13 cellular contexts compared by ENCODE assay signal in genomic region chr7:81111781-81112540, GRCh38.
DNase-seq lines count a peak whose midpoint lies in the region; TF ChIP-seq lines count a peak whose summit lies in the region.
"Had no signal": no experiment of that assay in that cellular context is flagged by ENCODE, and none has a peak within 500 bp of the region (broad histone marks: within the 10 kb centered on the region; RNA-seq: fewer than 3 reads in every experiment).

No MANE protein-coding gene starts in this region.

- DNase-seq in EH (ENCODE audit: low read depth) (peak; percentile 62), SK-MEL-5 (ENCODE audit: low read depth, low spot score) (peak; percentile 98), foreskin fibroblast (peak; percentile 54 to 57), pons (ENCODE audit: low spot score) (peak; percentile 43), NCI-H2081 (lab: John Stamatoyannopoulos, UW) (no peak), DMS53 treated with DMSO at 0.1 percent for 48 hours (lab: John Stamatoyannopoulos, UW; ENCODE audit: unreplicated experiment) (no peak)
- DNase-seq in stimulated activated CD4-positive, alpha-beta T cell treated with anti-CD3 and anti-CD28 coated beads, Interleukin-4, amount 100 ng/mL, for 1 hour: no peak
- no peak for DNase-seq in activated naive CD4-positive, alpha-beta T cell treated with Interleukin-2 at 50 U/mL for 16 hours
- DNase-seq: activated CD4-positive, alpha-beta T cell treated with anti-CD3 and anti-CD28 coated beads for 36 hours; heart right ventricle; Kasumi-1; NCI-H446 treated with DMSO at 0.1 percent for 48 hours had no signal

- H3K4me3 ChIP-seq in foreskin fibroblast (ENCODE audit: low read depth in 1 of 2, low read length in 2 of 2): no peak overlapping the region
- H3K4me3 ChIP-seq: coronary artery, heart right ventricle had no signal

- in situ Hi-C loops in SK-MEL-5 (cut with HindIII; ENCODE audit: low pct_unique_long_range_greater_than_20kb, low sequenced_read_pairs): no loop called here

- TF ChIP-seq CTCF in foreskin fibroblast (IDR thresholded peaks at IDR 0.05; ENCODE audit: low read depth, low read length): no peak

Comparison
In these comparisons a context has a peak if more than half of its experiments do, and no peak if none do; other contexts are left out.
1. DNase-seq: peak in EH (single experiment), SK-MEL-5 (single experiment), foreskin fibroblast (2 of 2) and pons (single experiment); none in stimulated activated CD4-positive, alpha-beta T cell treated with anti-CD3 and anti-CD28 coated beads, Interleukin-4, amount 100 ng/mL, for 1 hour (single experiment), NCI-H2081 (0 of 2), activated naive CD4-positive, alpha-beta T cell treated with Interleukin-2 at 50 U/mL for 16 hours (single experiment) and DMS53 treated with DMSO at 0.1 percent for 48 hours (single experiment).